ENCODE assay signal across 22 cellular contexts in genomic region chr6:110359554-110359953, GRCh38. TPM values are rescaled to one million over a fixed set of nuclear protein-coding genes. Genes with fewer than 3 reads are reported as not detected.
DNase-seq lines count a peak whose midpoint lies in the region; ATAC-seq, FAIRE-seq and TF ChIP-seq lines count a peak whose summit lies in the region.
"Had no signal": no experiment of that assay in that cellular context is flagged by ENCODE, and none has a peak within 500 bp of the region (broad histone marks: within the 10 kb centered on the region; RNA-seq: fewer than 3 reads in every experiment).

No MANE protein-coding gene starts in this region.

- H3K4me3 Mint-ChIP-seq in activated naive CD8-positive, alpha-beta T cell, result peak overlapping the region; percentile 78
- peak overlapping the region; percentile 84 for H3K4me3 Mint-ChIP-seq in glutamatergic neuron (ENCODE audit: unreplicated experiment)
- H3K4me3 Mint-ChIP-seq: activated naive CD4-positive, alpha-beta T cell treated with anti-CD3 and anti-CD28 coated beads, Interleukin-2, amount 10 ng/mL, durations not matched to agents 7 days and 5 days; central memory CD8-positive, alpha-beta T cell; T-helper 17 cell had no signal

- H3K9me3 Mint-ChIP-seq in activated naive CD8-positive, alpha-beta T cell (ENCODE audit: low read depth), result no peaks in the 10 kb centered on the region
- H3K9me3 Mint-ChIP-seq in glutamatergic neuron (ENCODE audit: unreplicated experiment), result peaks cover 17% of the 10 kb centered on the region
- H3K9me3 Mint-ChIP-seq: activated naive CD4-positive, alpha-beta T cell treated with anti-CD3 and anti-CD28 coated beads, Interleukin-2, amount 10 ng/mL, durations not matched to agents 7 days and 5 days; central memory CD8-positive, alpha-beta T cell; stimulated activated naive CD8-positive, alpha-beta T cell treated with anti-CD3 and anti-CD28 coated beads, Interleukin-15, Interleukin-2, amounts not matched to agents 100 ng/mL and 50 ng/mL, for 24 hours had no signal

- no peak for TF ChIP-seq CTCF in glutamatergic neuron (IDR thresholded peaks at IDR 0.05; ENCODE audit: partially characterized antibody, unreplicated experiment)
- TF ChIP-seq CTCF in sigmoid colon (IDR thresholded peaks at IDR 0.05), result no peak

- peak; percentile 55 for FAIRE-seq in G401.6 (lab: Jason Lieb, UNC)
- FAIRE-seq: GM12891 had no signal

- no peak overlapping the region for H3K4me3 ChIP-seq in sigmoid colon
- H3K4me3 ChIP-seq: HAP-1, mucosa of descending colon had no signal

- H3K36me3 ChIP-seq in sigmoid colon, result no peaks in the 10 kb centered on the region
- H3K36me3 ChIP-seq: HAP-1 had no signal

- ATAC-seq in HG03432 (IDR thresholded peaks at IDR 0.05; ENCODE audit: unreplicated experiment) (no peak), HG03439 (IDR thresholded peaks at IDR 0.05; ENCODE audit: unreplicated experiment) (no peak)
- ATAC-seq: left cardiac atrium, mucosa of descending colon, T-helper 17 cell had no signal

- H3K27me3 Mint-ChIP-seq in activated naive CD8-positive, alpha-beta T cell, result peaks cover 5% of the 10 kb centered on the region
- peaks cover 11% of the 10 kb centered on the region for H3K27me3 Mint-ChIP-seq in glutamatergic neuron (ENCODE audit: unreplicated experiment)

- H3K27ac ChIP-seq in sigmoid colon, result peak overlapping the region; percentile 93 to 98 (median 95)

- 77 to 79% methylated on average over 5 of the region's 5 CpGs for WGBS in sigmoid colon, 2 donors

- H3K36me3 Mint-ChIP-seq in activated naive CD8-positive, alpha-beta T cell, result no peaks in the 10 kb centered on the region
- H3K36me3 Mint-ChIP-seq in glutamatergic neuron (ENCODE audit: unreplicated experiment), result peaks cover 17% of the 10 kb centered on the region
- H3K36me3 Mint-ChIP-seq: activated naive CD4-positive, alpha-beta T cell treated with anti-CD3 and anti-CD28 coated beads, Interleukin-2, amount 10 ng/mL, durations not matched to agents 7 days and 5 days had no signal

- DNase-seq in glutamatergic neuron, result no peak
- DNase-seq in sigmoid colon, result no peak
- no peak for DNase-seq in NCI-H1048 (lab: John Stamatoyannopoulos, UW)
- no peak for DNase-seq in DMS153 treated with DMSO at 0.1 percent for 48 hours (lab: John Stamatoyannopoulos, UW; ENCODE audit: unreplicated experiment)
- DNase-seq: activated CD8-positive, alpha-beta memory T cell treated with anti-CD3 and anti-CD28 coated beads, Interleukin-2, amount 50 U/mL, for 48 hours; activated naive CD4-positive, alpha-beta T cell treated with anti-CD3 and anti-CD28 coated beads, Interleukin-2, amount 10 ng/mL, durations not matched to agents 7 days and 5 days; left cardiac atrium; mucosa of descending colon; NCI-H1930; posterior cingulate gyrus; SHP77; T-helper 17 cell had no signal

- peaks cover 29% of the 10 kb centered on the region for H3K4me1 Mint-ChIP-seq in activated naive CD8-positive, alpha-beta T cell (ENCODE audit: low read depth)
- peaks cover 36% of the 10 kb centered on the region for H3K4me1 Mint-ChIP-seq in glutamatergic neuron (ENCODE audit: low read depth, unreplicated experiment)

- no peaks in the 10 kb centered on the region for H3K9me3 ChIP-seq in sigmoid colon
- H3K9me3 ChIP-seq: HAP-1, mucosa of descending colon had no signal

- H3K27ac Mint-ChIP-seq in activated naive CD8-positive, alpha-beta T cell, result no peak overlapping the region
- no peak overlapping the region for H3K27ac Mint-ChIP-seq in glutamatergic neuron (ENCODE audit: unreplicated experiment)
- H3K27ac Mint-ChIP-seq: activated naive CD4-positive, alpha-beta T cell treated with anti-CD3 and anti-CD28 coated beads, Interleukin-2, amount 10 ng/mL, durations not matched to agents 7 days and 5 days; stimulated activated naive CD8-positive, alpha-beta T cell treated with anti-CD3 and anti-CD28 coated beads, Interleukin-15, Interleukin-2, amounts not matched to agents 100 ng/mL and 50 ng/mL, for 24 hours; T-helper 17 cell had no signal

- peaks cover 0 to 54% (median 50%) of the 10 kb centered on the region in 4 donors for H3K4me1 ChIP-seq in sigmoid colon

- no peaks in the 10 kb centered on the region for H3K27me3 ChIP-seq in sigmoid colon

- intact Hi-C loops in sigmoid colon (cut with DNase I), result loop anchor here (2.0 to 10.0 kb wide), 2 partner anchors 31 to 515 kb away; partner anchors contain the start of gene AMD1

- no peak for TF ChIP-seq POLR2A in sigmoid colon (IDR thresholded peaks at IDR 0.05)

- no peak for TF ChIP-seq EP300 in sigmoid colon (IDR thresholded peaks at IDR 0.05)

RNA-seq across cellular contexts. Expression of gene METTL24, which starts 1.4 kb away (rescaled TPM):
- total RNA-seq in glutamatergic neuron (ENCODE audit: unreplicated experiment), result 1.5 TPM
- 10 to 100 TPM; 24.4 to 41.3 (median 39.9) TPM for total RNA-seq in sigmoid colon
- polyA plus RNA-seq in sigmoid colon, result under 1 TPM in 1 of 3 donors, not detected in 2; 0.76 TPM
- total RNA-seq: NCI-H460, T-helper 17 cell had no signal

RNA-seq across cellular contexts. Expression of gene DDO, which starts 55.8 kb away (rescaled TPM):
- total RNA-seq in glutamatergic neuron (ENCODE audit: unreplicated experiment), result not detected
- 1 to 10 TPM; 2.0 to 3.6 (median 2.5) TPM for total RNA-seq in sigmoid colon
- 1 to 10 TPM in 2 of 3 donors, under 1 TPM in 1; 0.96 to 2.4 (median 1.2) TPM for polyA plus RNA-seq in sigmoid colon
- total RNA-seq: G401 had no signal
